In genomic region chr14:105423488-105424195, GRCh38 we compare ENCODE assay signal across 14 cellular contexts.
"Had no signal": no experiment of that assay in that cellular context is flagged by ENCODE, and none has a peak within 500 bp of the region (broad histone marks: within the 10 kb centered on the region; RNA-seq: fewer than 3 reads in every experiment).

No MANE protein-coding gene starts in this region.

- H3K27me3 ChIP-seq: foreskin keratinocyte, tibial nerve had no signal

- H3K4me1 ChIP-seq: foreskin keratinocyte had no signal

- H3K27ac ChIP-seq: foreskin keratinocyte had no signal

- H3K27me3 Mint-ChIP-seq: activated B cell treated with CpG ODN at 0.5 μM for 24 hours; activated naive CD8-positive, alpha-beta T cell treated with anti-CD3 and anti-CD28 coated beads for 36 hours; T-helper 17 cell had no signal

- H3K4me3 Mint-ChIP-seq: activated B cell treated with CpG ODN at 0.5 μM for 24 hours; activated naive CD8-positive, alpha-beta T cell treated with anti-CD3 and anti-CD28 coated beads for 36 hours; stimulated activated effector memory CD8-positive, alpha-beta T cell treated with anti-CD3 and anti-CD28 coated beads, Interleukin-12 subunit alpha, Interleukin-12 subunit beta, amount 100 ng/mL, for 72 hours; T-helper 17 cell had no signal

- H3K27ac Mint-ChIP-seq: activated B cell treated with CpG ODN at 0.5 μM for 24 hours; activated naive CD8-positive, alpha-beta T cell treated with anti-CD3 and anti-CD28 coated beads for 36 hours had no signal

- H3K4me3 ChIP-seq: lung, tibial nerve had no signal

- FAIRE-seq: TTC549 had no signal

- DNase-seq: activated B cell treated with CpG ODN at 0.5 μM for 24 hours; activated gamma-delta T cell; activated naive CD8-positive, alpha-beta T cell treated with anti-CD3 and anti-CD28 coated beads for 36 hours; anterior cingulate cortex; cerebellar nuclear complex; effector CD8-positive, alpha-beta T cell; foreskin keratinocyte; retina; substantia nigra; T-helper 17 cell had no signal

- H3K9me3 Mint-ChIP-seq: activated B cell treated with CpG ODN at 0.5 μM for 24 hours; activated naive CD8-positive, alpha-beta T cell treated with anti-CD3 and anti-CD28 coated beads for 36 hours; stimulated activated effector memory CD8-positive, alpha-beta T cell treated with anti-CD3 and anti-CD28 coated beads, Interleukin-12 subunit alpha, Interleukin-12 subunit beta, amount 100 ng/mL, for 72 hours had no signal

- ATAC-seq: foreskin keratinocyte; stimulated activated effector memory CD8-positive, alpha-beta T cell treated with anti-CD3 and anti-CD28 coated beads, Interleukin-12 subunit alpha, Interleukin-12 subunit beta, amount 100 ng/mL, for 72 hours; T-helper 17 cell had no signal
